8 cellular contexts compared by ENCODE assay signal in the genomic region with DNA sequence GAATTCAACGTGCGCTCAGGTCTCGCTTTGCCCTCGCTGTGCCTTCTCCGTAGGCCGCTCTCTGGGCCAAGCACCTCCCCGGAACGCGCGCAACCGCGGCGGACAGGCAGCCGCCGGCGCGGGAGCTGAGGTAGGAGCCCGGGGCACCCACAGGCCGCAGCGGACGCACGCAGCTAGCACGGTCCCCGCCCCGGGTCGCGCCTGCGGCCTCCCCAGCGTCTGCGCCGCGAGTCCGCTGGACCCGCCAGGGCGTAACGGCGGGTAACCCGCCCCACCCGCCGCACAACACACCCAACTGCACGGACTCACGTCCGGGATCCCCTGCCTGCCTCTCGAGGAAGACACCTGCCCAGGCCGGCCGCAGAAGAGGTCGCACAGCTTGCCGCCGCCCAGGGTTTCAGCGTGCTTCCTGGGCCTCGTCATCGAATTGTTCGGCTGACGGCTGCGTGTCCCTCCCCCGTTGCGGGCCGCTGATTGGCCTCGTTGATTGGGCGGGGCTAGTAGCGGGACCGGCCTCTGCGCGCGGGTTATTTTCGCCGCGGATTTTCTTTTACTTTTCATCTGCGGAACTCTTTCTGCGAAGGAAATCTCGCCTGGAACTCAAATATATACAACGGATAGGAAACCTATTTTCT.
DNase-seq lines count a peak whose midpoint lies in the region; ATAC-seq and TF ChIP-seq lines count a peak whose summit lies in the region.

A gene with protein sequence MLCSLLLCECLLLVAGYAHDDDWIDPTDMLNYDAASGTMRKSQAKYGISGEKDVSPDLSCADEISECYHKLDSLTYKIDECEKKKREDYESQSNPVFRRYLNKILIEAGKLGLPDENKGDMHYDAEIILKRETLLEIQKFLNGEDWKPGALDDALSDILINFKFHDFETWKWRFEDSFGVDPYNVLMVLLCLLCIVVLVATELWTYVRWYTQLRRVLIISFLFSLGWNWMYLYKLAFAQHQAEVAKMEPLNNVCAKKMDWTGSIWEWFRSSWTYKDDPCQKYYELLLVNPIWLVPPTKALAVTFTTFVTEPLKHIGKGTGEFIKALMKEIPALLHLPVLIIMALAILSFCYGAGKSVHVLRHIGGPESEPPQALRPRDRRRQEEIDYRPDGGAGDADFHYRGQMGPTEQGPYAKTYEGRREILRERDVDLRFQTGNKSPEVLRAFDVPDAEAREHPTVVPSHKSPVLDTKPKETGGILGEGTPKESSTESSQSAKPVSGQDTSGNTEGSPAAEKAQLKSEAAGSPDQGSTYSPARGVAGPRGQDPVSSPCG (minus strand): TSS at position 433 of the 635 bp plus-strand sequence. CDS start 13,047 bp downstream, outside the sequence.

- peak; percentile 87 for ATAC-seq in HG03439 (IDR thresholded peaks at IDR 0.05; ENCODE audit: unreplicated experiment)

- peak; percentile 88 for TF ChIP-seq POLR2A in GM19193 (IDR thresholded peaks at IDR 0.05; ENCODE audit: extremely low read depth, insufficient read depth, insufficient read length)

- H3K27ac ChIP-seq in cingulate gyrus (ENCODE audit: low read depth, low read length): peak within 1 kb of the TSS; percentile 90

- peak; percentile 85 to 87 for DNase-seq in AML-193 (lab: John Stamatoyannopoulos, UW)
- DNase-seq in NCI-H524 (lab: John Stamatoyannopoulos, UW): peak; percentile 74 to 80
- DNase-seq in activated CD4-positive, alpha-beta T cell treated with anti-CD3 and anti-CD28 coated beads for 4 hours: peak; percentile 89
- peak; percentile 97 for DNase-seq in kidney tubule cell (ENCODE audit: low spot score)
- peak; percentile 73 to 92 (median 84) for DNase-seq in stimulated activated CD4-positive, alpha-beta T cell treated with anti-CD3 and anti-CD28 coated beads, Interleukin-1b, Interleukin-23, amount 100 ng/mL, for 24 hours (ENCODE audit: low read depth in 4 of 4, low spot score in 1 of 4)

Comparison
In these comparisons a context has a peak if more than half of its experiments do, and no peak if none do; other contexts are left out.
1. Peak in every context shown above with its lines: DNase-seq, ATAC-seq and H3K27ac ChIP-seq.